In the genomic region with DNA sequence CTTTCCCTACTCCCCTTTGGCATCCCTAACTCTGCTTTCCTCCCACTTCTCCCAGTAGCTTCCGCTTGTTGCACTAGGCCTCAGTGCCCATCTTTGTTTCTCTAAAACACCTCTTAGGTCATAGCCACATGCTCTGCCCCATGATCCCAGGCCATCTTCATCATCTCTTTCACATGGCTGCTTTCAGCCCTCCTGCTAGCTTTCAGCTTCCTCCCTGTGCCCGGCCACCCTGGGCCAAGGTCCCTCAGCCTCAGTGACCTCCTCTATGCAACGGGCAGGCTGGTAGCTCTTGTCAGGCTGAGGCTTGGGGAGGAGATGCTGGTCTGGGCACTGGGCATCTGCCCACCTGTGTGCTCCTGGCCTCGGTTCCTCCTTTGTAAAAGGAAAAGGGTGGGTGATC, we compare ENCODE assay signal across 10 cellular contexts. TPM values are rescaled to one million over a fixed set of nuclear protein-coding genes. Genes with fewer than 3 reads are reported as not detected.
DNase-seq lines count a peak whose midpoint lies in the region; ATAC-seq and TF ChIP-seq lines count a peak whose summit lies in the region.
"Had no signal": no experiment of that assay in that cellular context is flagged by ENCODE, and none has a peak within 500 bp of the region (broad histone marks: within the 10 kb centered on the region; RNA-seq: fewer than 3 reads in every experiment).

No MANE protein-coding gene starts in this region.

- H3K23ac ChIP-seq in H9 (ENCODE audit: insufficient read length, low read depth, low read length): no peak overlapping the region

- WGBS in H9 (ENCODE audit: extremely low coverage, insufficient read length, low lambda C conversion rate): no CpG with 5 or more reads among the region's 4 CpGs
- 19 to 38% (median 22%) methylated on average over 4 of the region's 4 CpGs for WGBS in spleen, 5 donors

- no peak overlapping the region for H2AK5ac ChIP-seq in H9 (ENCODE audit: insufficient read length, low read length)

- no peak overlapping the region for H3K56ac ChIP-seq in H9 (ENCODE audit: insufficient read length, low read depth, low read length)

- H3K4me1 ChIP-seq in H9 (ENCODE audit: insufficient read depth, low read length) (no peaks in the 10 kb centered on the region; the same call in 1 of the 2 replicates), spleen (peaks cover 42 to 90% (median 73%) of the 10 kb centered on the region in 6 donors)

- no peak overlapping the region for H3K27ac ChIP-seq in H9 (ENCODE audit: insufficient read length, low read depth, low read length)
- H3K27ac ChIP-seq in spleen: peak overlapping the region; percentile 76 to 99 (median 97)
- H3K27ac ChIP-seq: epithelial cell of prostate had no signal

- no peak overlapping the region for H3T11ph ChIP-seq in H9 (ENCODE audit: low read length)

- no peak overlapping the region for H3K9ac ChIP-seq in H9 (ENCODE audit: extremely low read depth, insufficient read length, low read length)

- H2BK15ac ChIP-seq in H9 (ENCODE audit: low read depth, low read length): no peak overlapping the region

- no peak overlapping the region for H2BK20ac ChIP-seq in H9 (ENCODE audit: low read depth, low read length, poor library complexity, severe bottlenecking)

- H3K27me3 ChIP-seq in H9 (ENCODE audit: insufficient read depth, low read length): no peaks in the 10 kb centered on the region
- no peaks in the 10 kb centered on the region for H3K27me3 ChIP-seq in spleen (replicated peaks in 1 of 7)

- peaks cover 0 to 42% (median 15%) of the 10 kb centered on the region in 6 donors for H3K36me3 ChIP-seq in spleen

- peaks cover 7 to 13% (median 11%) of the 10 kb centered on the region in 3 experiments; a peak in 6 of 7 replicates for H3K36me3 Mint-ChIP-seq in H9 (ENCODE audit: insufficient read depth in 1 of 3, low read depth in 3 of 3)
- H3K36me3 Mint-ChIP-seq in activated T-helper 17 cell treated with anti-CD3 and anti-CD28 coated beads, Interleukin-2, amount 50 U/mL, for 72 hours (ENCODE audit: low read depth): peaks cover 65% of the 10 kb centered on the region

- H3K9me3 ChIP-seq in H9 (ENCODE audit: control insufficient read depth, low read depth, low read length): no peaks in the 10 kb centered on the region
- H3K9me3 ChIP-seq in iPS-18c (ENCODE audit: control insufficient read depth, insufficient read depth, low read length): no peaks in the 10 kb centered on the region
- H3K9me3 ChIP-seq in spleen: no peaks in the 10 kb centered on the region

- H3K4me3 ChIP-seq in iPS-18c (ENCODE audit: insufficient read depth, low read depth, low read length): peak overlapping the region; percentile 2; the same call in 1 of the 2 replicates
- H3K4me3 ChIP-seq in spleen: peak overlapping the region; percentile 59 to 99 (median 83)

- H2BK12ac ChIP-seq in H9 (ENCODE audit: insufficient read length, low read depth, low read length): no peak overlapping the region

- ATAC-seq in activated T-helper 17 cell treated with anti-CD3 and anti-CD28 coated beads, Interleukin-2, amount 50 U/mL, for 72 hours (replicated peaks): no peak
- no peak for ATAC-seq in HG02870 (IDR thresholded peaks at IDR 0.05; ENCODE audit: unreplicated experiment)
- ATAC-seq in omental fat pad (ENCODE audit: low FRiP score): no peak
- ATAC-seq in GM19455 (IDR thresholded peaks at IDR 0.05; ENCODE audit: unreplicated experiment): no peak

- TF ChIP-seq CTCF in H9 (conservative IDR thresholded peaks at IDR 0.05): no peak
- no peak for TF ChIP-seq CTCF in spleen (IDR thresholded peaks at IDR 0.05 in 8 of 11, conservative IDR thresholded peaks at IDR 0.05 in 3 of 11)
- TF ChIP-seq CTCF in omental fat pad (IDR thresholded peaks at IDR 0.05): no peak

- H3K4ac ChIP-seq in H9 (ENCODE audit: low read depth, low read length): no peak overlapping the region

- peak overlapping the region in 1 of 2 experiments; percentile 68; a peak in 4 of 5 replicates for H3K4me3 Mint-ChIP-seq in H9
- H3K4me3 Mint-ChIP-seq in activated T-helper 17 cell treated with anti-CD3 and anti-CD28 coated beads, Interleukin-2, amount 50 U/mL, for 72 hours: peak overlapping the region; percentile 97

- H3K9me3 Mint-ChIP-seq in H9: no peaks in the 10 kb centered on the region
- no peaks in the 10 kb centered on the region for H3K9me3 Mint-ChIP-seq in activated T-helper 17 cell treated with anti-CD3 and anti-CD28 coated beads, Interleukin-2, amount 50 U/mL, for 72 hours

- no peak overlapping the region for H3K18ac ChIP-seq in H9 (ENCODE audit: insufficient read length, low read depth, low read length)

- H2BK5ac ChIP-seq in H9 (ENCODE audit: insufficient read length, low read length): no peak overlapping the region

- no peak overlapping the region for H2BK120ac ChIP-seq in H9 (ENCODE audit: low read depth, low read length, poor library complexity, severe bottlenecking)

- DNase-seq in H9 (no peak), spleen (no peak), NCI-H345 (lab: John Stamatoyannopoulos, UW) (no peak), omental fat pad (ENCODE audit: low spot score) (no peak)
- DNase-seq: SW 1271 had no signal

- H4K91ac ChIP-seq in H9 (ENCODE audit: insufficient read length, low read depth, low read length): no peak overlapping the region

- peaks cover 16% of the 10 kb centered on the region for H3K23me2 ChIP-seq in H9 (ENCODE audit: insufficient read length, low read depth, low read length, poor library complexity, severe bottlenecking)

- no peak overlapping the region for H3K14ac ChIP-seq in H9 (ENCODE audit: insufficient read depth, low read length)

- no peak overlapping the region for H2AFZ ChIP-seq in H9 (ENCODE audit: low read length)

- H4K8ac ChIP-seq in H9 (replicated peaks; ENCODE audit: insufficient read length, low read depth, low read length): no peak overlapping the region

- H3K4me2 ChIP-seq in H9 (ENCODE audit: insufficient read depth, insufficient read length, low read length): no peak overlapping the region

- TF ChIP-seq POLR2A in spleen (IDR thresholded peaks at IDR 0.05): no peak

- peaks cover 26% of the 10 kb centered on the region; the same call in 1 of the 2 replicates for H3K79me2 ChIP-seq in H9 (ENCODE audit: insufficient read depth, low read length)

- intact Hi-C loops in spleen (cut with DNase I; ENCODE audit: low total_unique reads): loop anchor here (5.0 kb wide), 1 partner anchor 53 kb away; no protein-coding TSS in a partner anchor

- no peaks in the 10 kb centered on the region; the same call in 1 of the 2 replicates for H3K27me3 Mint-ChIP-seq in H9 (ENCODE audit: low read depth)
- no peaks in the 10 kb centered on the region for H3K27me3 Mint-ChIP-seq in activated T-helper 17 cell treated with anti-CD3 and anti-CD28 coated beads, Interleukin-2, amount 50 U/mL, for 72 hours

- peaks cover 52 to 61% of the 10 kb centered on the region in 2 experiments for H3K4me1 Mint-ChIP-seq in H9
- peaks cover 42% of the 10 kb centered on the region for H3K4me1 Mint-ChIP-seq in activated T-helper 17 cell treated with anti-CD3 and anti-CD28 coated beads, Interleukin-2, amount 50 U/mL, for 72 hours

- H3K27ac Mint-ChIP-seq in H9: peak overlapping the region in 2 of 3 experiments; percentile 5 to 34; a peak in 2 of 7 replicates
- peak overlapping the region; percentile 92 for H3K27ac Mint-ChIP-seq in activated T-helper 17 cell treated with anti-CD3 and anti-CD28 coated beads, Interleukin-2, amount 50 U/mL, for 72 hours

- peaks cover 10% of the 10 kb centered on the region for H3K79me1 ChIP-seq in H9 (ENCODE audit: insufficient read depth, low read depth, low read length, poor library complexity, severe bottlenecking)

- no peak overlapping the region for H4K5ac ChIP-seq in H9 (ENCODE audit: insufficient read length, low read depth, low read length)

- peaks cover 2% of the 10 kb centered on the region for H4K20me1 ChIP-seq in H9 (ENCODE audit: control insufficient read depth, insufficient read depth, insufficient read length)

RNA-seq across cellular contexts. Expression of a gene that starts 2.3 kb away (rescaled TPM):
- total RNA-seq in H9 (2021): 16.6 and 18.1 TPM in 2 replicates
- 10 to 100 TPM; 21.8 to 25.9 TPM for total RNA-seq in activated T-helper 17 cell treated with anti-CD3 and anti-CD28 coated beads, Interleukin-2, amount 50 U/mL, for 72 hours
- 100 to 1,000 TPM; 124 to 249 (median 156) TPM for total RNA-seq in spleen
- 100 to 1,000 TPM in 1 of 3 donors, 10 to 100 TPM in 2; 33.9 to 130 (median 40.3) TPM for polyA plus RNA-seq in spleen
- total RNA-seq in omental fat pad: 10 to 100 TPM; 53.0 to 86.6 (median 58.4) TPM

RNA-seq across cellular contexts. Expression of a gene that starts 18.5 kb away (rescaled TPM):
- total RNA-seq in H9 (2021): 64.0 and 74.4 TPM in 2 replicates
- total RNA-seq in activated T-helper 17 cell treated with anti-CD3 and anti-CD28 coated beads, Interleukin-2, amount 50 U/mL, for 72 hours: 10 to 100 TPM; 44.4 to 53.1 TPM
- total RNA-seq in spleen: 10 to 100 TPM in 1 of 7 donors, 1 to 10 TPM in 6; 3.8 to 10.3 (median 6.6) TPM
- 1 to 10 TPM; 5.9 to 7.9 (median 7.7) TPM for polyA plus RNA-seq in spleen
- 1 to 10 TPM in 2 of 4 donors, under 1 TPM in 1, not detected in 1; 0.63 to 1.4 (median 1.0) TPM for total RNA-seq in omental fat pad
